7 cellular contexts compared by ENCODE assay signal in the genomic region with DNA sequence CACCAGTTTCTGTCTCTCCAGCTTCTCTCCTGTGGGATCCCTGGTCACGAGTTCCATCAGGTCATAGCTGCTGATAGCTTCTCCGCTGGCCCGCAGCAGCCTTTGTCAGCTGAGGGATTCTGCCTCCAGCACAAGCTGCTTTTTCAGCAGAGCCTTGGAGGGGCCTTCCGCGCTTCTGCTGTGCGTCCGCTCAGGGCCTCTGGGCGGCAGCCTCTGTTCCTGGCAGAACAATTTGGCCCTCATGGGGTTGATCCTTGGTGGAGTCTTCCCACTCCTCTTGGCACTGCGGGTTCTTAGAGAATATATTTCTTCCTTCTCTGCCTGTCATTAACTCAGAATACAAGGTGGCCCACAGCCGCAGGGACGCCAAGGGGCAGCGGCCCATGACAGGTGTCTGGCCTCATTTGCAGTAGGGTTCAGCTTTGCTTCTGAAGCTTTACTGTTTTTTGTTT.
DNase-seq lines count a peak whose midpoint lies in the region; ATAC-seq and TF ChIP-seq lines count a peak whose summit lies in the region.

No MANE protein-coding gene starts in this region.

- no peak overlapping the region for H3K4me3 Mint-ChIP-seq in stimulated activated effector memory CD8-positive, alpha-beta T cell treated with anti-CD3 and anti-CD28 coated beads, Interleukin-12 subunit alpha, Interleukin-12 subunit beta, amount 100 ng/mL, for 72 hours

- H3K36me3 ChIP-seq in liver (ENCODE audit: control insufficient read depth in 4 of 4, insufficient read depth in 3 of 4, low read depth in 1 of 4, low read length in 3 of 4) = peaks cover 3 to 17% (median 8%) of the 10 kb centered on the region in 4 donors

- peak overlapping the region; percentile 40 to 59 for H3K27ac ChIP-seq in liver (ENCODE audit: low read depth in 1 of 2, low read length in 2 of 2)

- peaks cover 3 to 25% (median 16%) of the 10 kb centered on the region in 4 donors for H3K4me1 ChIP-seq in liver (ENCODE audit: control insufficient read depth in 4 of 4, insufficient read depth in 4 of 4, low read length in 3 of 4)

- no peaks in the 10 kb centered on the region for H3K9me3 Mint-ChIP-seq in stimulated activated effector memory CD8-positive, alpha-beta T cell treated with anti-CD3 and anti-CD28 coated beads, Interleukin-12 subunit alpha, Interleukin-12 subunit beta, amount 100 ng/mL, for 72 hours

- H3K36me3 Mint-ChIP-seq in stimulated activated effector memory CD8-positive, alpha-beta T cell treated with anti-CD3 and anti-CD28 coated beads, Interleukin-12 subunit alpha, Interleukin-12 subunit beta, amount 100 ng/mL, for 72 hours = peaks cover 100% of the 10 kb centered on the region

- no peak for ATAC-seq in stimulated activated effector memory CD8-positive, alpha-beta T cell treated with anti-CD3 and anti-CD28 coated beads, Interleukin-12 subunit alpha, Interleukin-12 subunit beta, amount 100 ng/mL, for 72 hours
- ATAC-seq in HG02852 (IDR thresholded peaks at IDR 0.05; ENCODE audit: unreplicated experiment) (no peak), HG03039 (IDR thresholded peaks at IDR 0.05; ENCODE audit: unreplicated experiment) (no peak)

- WGBS in liver = 89% methylated on average over 12 of the region's 12 CpGs

- peaks cover 24% of the 10 kb centered on the region for H3K4me1 Mint-ChIP-seq in stimulated activated effector memory CD8-positive, alpha-beta T cell treated with anti-CD3 and anti-CD28 coated beads, Interleukin-12 subunit alpha, Interleukin-12 subunit beta, amount 100 ng/mL, for 72 hours

- peak; percentile 16 for DNase-seq in M059J (ENCODE audit: low read depth)
- peak; percentile 57 for DNase-seq in cerebellar cortex (ENCODE audit: low spot score)
- no peak for DNase-seq in stimulated activated effector memory CD8-positive, alpha-beta T cell treated with anti-CD3 and anti-CD28 coated beads, Interleukin-12 subunit alpha, Interleukin-12 subunit beta, amount 100 ng/mL, for 72 hours (ENCODE audit: low spot score in 2 of 2)
- DNase-seq in SHP77 (lab: John Stamatoyannopoulos, UW) = no peak

- no peak overlapping the region for H3K4me3 ChIP-seq in liver (ENCODE audit: low read depth in 1 of 3, low read length in 3 of 3)

- H3K27ac Mint-ChIP-seq in stimulated activated effector memory CD8-positive, alpha-beta T cell treated with anti-CD3 and anti-CD28 coated beads, Interleukin-12 subunit alpha, Interleukin-12 subunit beta, amount 100 ng/mL, for 72 hours = peak overlapping the region; percentile 77

- H3K9me3 ChIP-seq in liver (ENCODE audit: control insufficient read depth in 4 of 4, low read length in 3 of 4) = no peaks in the 10 kb centered on the region

- no peak overlapping the region for H3K9ac ChIP-seq in liver (ENCODE audit: low read depth in 1 of 2, low read length in 2 of 2)

- H3K27me3 ChIP-seq in liver (ENCODE audit: control insufficient read depth in 4 of 4, insufficient read depth in 4 of 4, low read length in 3 of 4) = no peaks in the 10 kb centered on the region

- no peak for TF ChIP-seq RAD21 in liver (IDR thresholded peaks at IDR 0.05)

- no peak for TF ChIP-seq CTCF in liver (IDR thresholded peaks at IDR 0.05; ENCODE audit: low read depth, low read length, missing input control)

TF ChIP-seq in liver, 16 proteins besides CTCF, POLR2A, EP300 and RAD21:
- no peak for TF ChIP-seq NR2F2 (IDR thresholded peaks at IDR 0.05)
- TF ChIP-seq HNF4A (conservative IDR thresholded peaks at IDR 0.05) = no peak
- TF ChIP-seq FOXA1 (IDR thresholded peaks at IDR 0.05) = no peak
- TF ChIP-seq, protein P1, sequence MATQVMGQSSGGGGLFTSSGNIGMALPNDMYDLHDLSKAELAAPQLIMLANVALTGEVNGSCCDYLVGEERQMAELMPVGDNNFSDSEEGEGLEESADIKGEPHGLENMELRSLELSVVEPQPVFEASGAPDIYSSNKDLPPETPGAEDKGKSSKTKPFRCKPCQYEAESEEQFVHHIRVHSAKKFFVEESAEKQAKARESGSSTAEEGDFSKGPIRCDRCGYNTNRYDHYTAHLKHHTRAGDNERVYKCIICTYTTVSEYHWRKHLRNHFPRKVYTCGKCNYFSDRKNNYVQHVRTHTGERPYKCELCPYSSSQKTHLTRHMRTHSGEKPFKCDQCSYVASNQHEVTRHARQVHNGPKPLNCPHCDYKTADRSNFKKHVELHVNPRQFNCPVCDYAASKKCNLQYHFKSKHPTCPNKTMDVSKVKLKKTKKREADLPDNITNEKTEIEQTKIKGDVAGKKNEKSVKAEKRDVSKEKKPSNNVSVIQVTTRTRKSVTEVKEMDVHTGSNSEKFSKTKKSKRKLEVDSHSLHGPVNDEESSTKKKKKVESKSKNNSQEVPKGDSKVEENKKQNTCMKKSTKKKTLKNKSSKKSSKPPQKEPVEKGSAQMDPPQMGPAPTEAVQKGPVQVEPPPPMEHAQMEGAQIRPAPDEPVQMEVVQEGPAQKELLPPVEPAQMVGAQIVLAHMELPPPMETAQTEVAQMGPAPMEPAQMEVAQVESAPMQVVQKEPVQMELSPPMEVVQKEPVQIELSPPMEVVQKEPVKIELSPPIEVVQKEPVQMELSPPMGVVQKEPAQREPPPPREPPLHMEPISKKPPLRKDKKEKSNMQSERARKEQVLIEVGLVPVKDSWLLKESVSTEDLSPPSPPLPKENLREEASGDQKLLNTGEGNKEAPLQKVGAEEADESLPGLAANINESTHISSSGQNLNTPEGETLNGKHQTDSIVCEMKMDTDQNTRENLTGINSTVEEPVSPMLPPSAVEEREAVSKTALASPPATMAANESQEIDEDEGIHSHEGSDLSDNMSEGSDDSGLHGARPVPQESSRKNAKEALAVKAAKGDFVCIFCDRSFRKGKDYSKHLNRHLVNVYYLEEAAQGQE (IDR thresholded peaks at IDR 0.05) = no peak
- TF ChIP-seq TAF1 (conservative IDR thresholded peaks at IDR 0.05) = no peak
- TF ChIP-seq EGR1 (IDR thresholded peaks at IDR 0.05; ENCODE audit: low read depth in 2 of 2) = no peak
- TF ChIP-seq SP1 (IDR thresholded peaks at IDR 0.05) = no peak
- TF ChIP-seq JUND (IDR thresholded peaks at IDR 0.05) = no peak
- TF ChIP-seq HNF4G (IDR thresholded peaks at IDR 0.05) = no peak
- TF ChIP-seq YY1 (IDR thresholded peaks at IDR 0.05) = no peak
- TF ChIP-seq, protein P2, sequence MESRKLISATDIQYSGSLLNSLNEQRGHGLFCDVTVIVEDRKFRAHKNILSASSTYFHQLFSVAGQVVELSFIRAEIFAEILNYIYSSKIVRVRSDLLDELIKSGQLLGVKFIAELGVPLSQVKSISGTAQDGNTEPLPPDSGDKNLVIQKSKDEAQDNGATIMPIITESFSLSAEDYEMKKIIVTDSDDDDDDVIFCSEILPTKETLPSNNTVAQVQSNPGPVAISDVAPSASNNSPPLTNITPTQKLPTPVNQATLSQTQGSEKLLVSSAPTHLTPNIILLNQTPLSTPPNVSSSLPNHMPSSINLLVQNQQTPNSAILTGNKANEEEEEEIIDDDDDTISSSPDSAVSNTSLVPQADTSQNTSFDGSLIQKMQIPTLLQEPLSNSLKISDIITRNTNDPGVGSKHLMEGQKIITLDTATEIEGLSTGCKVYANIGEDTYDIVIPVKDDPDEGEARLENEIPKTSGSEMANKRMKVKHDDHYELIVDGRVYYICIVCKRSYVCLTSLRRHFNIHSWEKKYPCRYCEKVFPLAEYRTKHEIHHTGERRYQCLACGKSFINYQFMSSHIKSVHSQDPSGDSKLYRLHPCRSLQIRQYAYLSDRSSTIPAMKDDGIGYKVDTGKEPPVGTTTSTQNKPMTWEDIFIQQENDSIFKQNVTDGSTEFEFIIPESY (IDR thresholded peaks at IDR 0.05) = no peak
- TF ChIP-seq GABPA (IDR thresholded peaks at IDR 0.05 in 1 of 2, conservative IDR thresholded peaks at IDR 0.05 in 1 of 2) = no peak
- TF ChIP-seq, protein P3, sequence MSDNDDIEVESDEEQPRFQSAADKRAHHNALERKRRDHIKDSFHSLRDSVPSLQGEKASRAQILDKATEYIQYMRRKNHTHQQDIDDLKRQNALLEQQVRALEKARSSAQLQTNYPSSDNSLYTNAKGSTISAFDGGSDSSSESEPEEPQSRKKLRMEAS (IDR thresholded peaks at IDR 0.05) = no peak
TF ChIP-seq in liver: peak in this region for 0.

Comparison
In these comparisons a context has a peak if more than half of its experiments do, and no peak if none do; other contexts are left out.
1. DNase-seq: peak in M059J (single experiment) and cerebellar cortex (single experiment); none in stimulated activated effector memory CD8-positive, alpha-beta T cell treated with anti-CD3 and anti-CD28 coated beads, Interleukin-12 subunit alpha, Interleukin-12 subunit beta, amount 100 ng/mL, for 72 hours (0 of 2) and SHP77 (0 of 2).